ENCODE assay signal across 1 cellular context in genomic region chr13:41131665-41132511, GRCh38.
A peak's percentile ranks its signal among the peaks of the same experiment; 100 is the strongest.
TF ChIP-seq lines count a peak whose summit lies in the region.

No MANE protein-coding gene starts in this region.

TF ChIP-seq in GM12878, 131 proteins besides CTCF, POLR2A, EP300 and RAD21:
- TF ChIP-seq MLLT1 (IDR thresholded peaks at IDR 0.05) (peak; percentile 75), ZBTB40 (IDR thresholded peaks at IDR 0.05; ENCODE audit: borderline replicate concordance) (peak; percentile 15; the same call in 1 of the 2 replicates), DPF2 (IDR thresholded peaks at IDR 0.05) (0 out of 2 replicates have a peak, but pooled peaks have one; percentile 8)
